Comparison of ENCODE assay signal across 9 cellular contexts in the genomic region with DNA sequence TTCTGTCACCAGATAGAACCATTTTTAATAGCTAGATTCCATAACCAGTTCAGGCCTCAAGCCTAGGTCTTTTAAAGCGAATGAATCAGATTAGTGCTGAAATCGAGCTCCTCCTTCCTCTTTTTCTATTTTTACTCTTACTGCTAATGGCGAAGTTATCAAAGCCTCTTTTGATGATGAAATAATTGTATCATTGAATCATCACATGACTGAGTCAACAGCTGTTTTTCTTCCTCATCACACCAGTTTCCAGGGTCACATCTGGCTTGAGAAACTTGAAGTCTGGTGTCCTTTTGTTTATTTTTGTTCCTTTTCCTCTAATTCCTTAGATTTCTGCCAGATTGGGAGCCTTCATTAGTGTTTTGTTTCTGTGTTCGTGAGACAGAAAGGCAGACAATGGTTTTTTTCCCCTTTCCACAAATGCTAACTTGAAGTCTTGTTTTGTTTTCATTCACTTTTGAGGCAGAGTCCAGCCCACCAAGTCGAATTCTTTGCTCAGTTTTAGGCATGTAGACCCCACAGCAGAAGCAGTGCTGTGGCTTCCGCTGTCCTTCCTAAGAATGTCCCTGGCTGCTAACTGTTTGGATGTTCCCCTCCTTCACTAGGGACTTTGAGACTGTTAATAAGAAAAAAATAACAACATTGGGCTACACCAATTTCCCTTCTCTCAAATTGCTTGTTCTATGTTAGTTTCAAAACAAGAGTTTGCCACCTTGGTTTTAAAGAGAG. TPM values are rescaled to one million over a fixed set of nuclear protein-coding genes. Genes with fewer than 3 reads are reported as not detected.
A peak's percentile ranks its signal among the peaks of the same experiment; 100 is the strongest.
DNase-seq lines count a peak whose midpoint lies in the region; ATAC-seq, FAIRE-seq and TF ChIP-seq lines count a peak whose summit lies in the region.
"Had no signal": no experiment of that assay in that cellular context is flagged by ENCODE, and none has a peak within 500 bp of the region (broad histone marks: within the 10 kb centered on the region; RNA-seq: fewer than 3 reads in every experiment).

No MANE protein-coding gene starts in this region.

- peaks cover 2% of the 10 kb centered on the region for H3K36me3 Mint-ChIP-seq in astrocyte (ENCODE audit: low read depth, unreplicated experiment)

- ATAC-seq in HG02973 (IDR thresholded peaks at IDR 0.05; ENCODE audit: unreplicated experiment) (no peak), GM19467 (IDR thresholded peaks at IDR 0.05; ENCODE audit: unreplicated experiment) (no peak)
- no peak for ATAC-seq in stimulated activated naive CD8-positive, alpha-beta T cell treated with anti-CD3 and anti-CD28 coated beads, Interleukin-15, Interleukin-2, amounts not matched to agents 100 U/mL and 50 U/mL, for 24 hours
- ATAC-seq: effector memory CD8-positive, alpha-beta T cell had no signal

- peak overlapping the region; percentile 42 for H3K4me2 ChIP-seq in astrocyte (ENCODE audit: low read length)

- H3K79me2 ChIP-seq in astrocyte (ENCODE audit: insufficient read depth, low read length) = no peaks in the 10 kb centered on the region

- peak overlapping the region; percentile 16 for H3K9ac ChIP-seq in astrocyte (ENCODE audit: low read length)

- H3K4me1 ChIP-seq in astrocyte (ENCODE audit: insufficient read depth, low read length) (peaks cover 6% of the 10 kb centered on the region), right atrium auricular region (peaks cover 0 to 39% of the 10 kb centered on the region in 2 donors), small intestine (ENCODE audit: control insufficient read depth in 2 of 2, insufficient read depth in 1 of 2, low read depth in 1 of 2, low read length in 1 of 2) (peaks cover 5 to 12% of the 10 kb centered on the region in 2 donors)

- DNase-seq in H4 (ENCODE audit: low spot score) = peak; percentile 44
- peak; percentile 87 for DNase-seq in astrocyte (ENCODE audit: low read depth)
- DNase-seq in right atrium auricular region (ENCODE audit: low spot score) = no peak
- no peak for DNase-seq in small intestine
- DNase-seq in stimulated activated naive CD8-positive, alpha-beta T cell treated with anti-CD3 and anti-CD28 coated beads, Interleukin-15, Interleukin-2, amounts not matched to agents 100 U/mL and 50 U/mL, for 24 hours = no peak
- no peak for DNase-seq in NCI-H146 treated with DMSO at 0.1 percent for 48 hours (lab: John Stamatoyannopoulos, UW; ENCODE audit: unreplicated experiment)
- DNase-seq: effector memory CD8-positive, alpha-beta T cell had no signal

- H3K27me3 Mint-ChIP-seq in astrocyte (ENCODE audit: low read depth, unreplicated experiment) = peaks cover 14% of the 10 kb centered on the region

- peak overlapping the region; percentile 38 for H3K27ac Mint-ChIP-seq in astrocyte (ENCODE audit: unreplicated experiment)
- H3K27ac Mint-ChIP-seq: effector memory CD8-positive, alpha-beta T cell had no signal

- 41 to 69% (median 59%) methylated on average over 6 of the region's 6 CpGs for WGBS in small intestine, 3 donors

- peaks cover 12% of the 10 kb centered on the region for H3K9me3 Mint-ChIP-seq in astrocyte (ENCODE audit: unreplicated experiment)
- H3K9me3 Mint-ChIP-seq: effector memory CD8-positive, alpha-beta T cell had no signal

- FAIRE-seq in astrocyte (lab: Jason Lieb, UNC) (peak; percentile 70), small intestine (lab: Jason Lieb, UNC) (no peak)

- no peak for TF ChIP-seq CTCF in astrocyte (IDR thresholded peaks at IDR 0.05; ENCODE audit: insufficient read depth, low read depth, low read length)
- no peak for TF ChIP-seq CTCF in right atrium auricular region (IDR thresholded peaks at IDR 0.05)

- H2AFZ ChIP-seq in astrocyte (ENCODE audit: low read depth, low read length) = no peak overlapping the region

- H3K36me3 ChIP-seq in astrocyte (ENCODE audit: insufficient read depth, low read length) = no peaks in the 10 kb centered on the region
- H3K36me3 ChIP-seq in right atrium auricular region = no peaks in the 10 kb centered on the region
- H3K36me3 ChIP-seq in small intestine (ENCODE audit: control insufficient read depth in 2 of 2, insufficient read depth in 2 of 2, low read length in 2 of 2) = no peaks in the 10 kb centered on the region

- H3K9me3 ChIP-seq in astrocyte (ENCODE audit: insufficient read depth, low read depth, low read length) (no peaks in the 10 kb centered on the region), right atrium auricular region (no peaks in the 10 kb centered on the region), small intestine (ENCODE audit: control insufficient read depth, low read depth) (no peaks in the 10 kb centered on the region)

- peaks cover 9% of the 10 kb centered on the region for H3K4me1 Mint-ChIP-seq in astrocyte (ENCODE audit: low read depth, unreplicated experiment)

- no peak overlapping the region for H3K4me3 Mint-ChIP-seq in astrocyte (ENCODE audit: unreplicated experiment)
- H3K4me3 Mint-ChIP-seq: effector memory CD8-positive, alpha-beta T cell had no signal

- H3K27me3 ChIP-seq in astrocyte (ENCODE audit: insufficient read depth, low read length) (no peaks in the 10 kb centered on the region), right atrium auricular region (no peaks in the 10 kb centered on the region), small intestine (ENCODE audit: control insufficient read depth in 2 of 2, insufficient read depth in 2 of 2, low read length in 2 of 2) (no peaks in the 10 kb centered on the region)

- H4K20me1 ChIP-seq in astrocyte (ENCODE audit: insufficient read depth, low read length) = no peaks in the 10 kb centered on the region

- H3K4me3 ChIP-seq in astrocyte (ENCODE audit: insufficient read depth, low read depth, low read length) (no peak overlapping the region), right atrium auricular region (no peak overlapping the region), small intestine (ENCODE audit: low read depth in 1 of 2, low read length in 2 of 2) (no peak overlapping the region)

- peak overlapping the region; percentile 62 for H3K27ac ChIP-seq in astrocyte (ENCODE audit: low read depth, low read length)
- peak overlapping the region; percentile 74 to 80 for H3K27ac ChIP-seq in right atrium auricular region
- peak overlapping the region; percentile 14 to 73 for H3K27ac ChIP-seq in small intestine (ENCODE audit: low read depth in 1 of 2, low read length in 1 of 2)

RNA-seq across cellular contexts. Expression of gene FMOD, which starts 51.9 kb away (rescaled TPM):
- total RNA-seq in H4 (2014; rRNA removed; shearing (Covaris generic)) = 0.10 TPM in 1 of 2 replicates, not detected in the other
- total RNA-seq in astrocyte = not detected in 2 replicates
- total RNA-seq in right atrium auricular region = 100 to 1,000 TPM in 1 of 2 donors, 10 to 100 TPM in 1; 34.2 to 122 TPM
- polyA plus RNA-seq in small intestine = 10 to 100 TPM in 1 of 3 donors, 1 to 10 TPM in 1, under 1 TPM in 1; 0.89 to 11.2 (median 5.4) TPM

Comparison
In these comparisons a context has a peak if more than half of its experiments do, and no peak if none do; other contexts are left out.
1. DNase-seq: peak in H4 (single experiment) and astrocyte (single experiment); none in right atrium auricular region (single experiment), small intestine (single experiment), stimulated activated naive CD8-positive, alpha-beta T cell treated with anti-CD3 and anti-CD28 coated beads, Interleukin-15, Interleukin-2, amounts not matched to agents 100 U/mL and 50 U/mL, for 24 hours (single experiment) and NCI-H146 treated with DMSO at 0.1 percent for 48 hours (single experiment).
2. RNA of gene FMOD, which starts 51.9 kb away (total RNA-seq): 34.2 to 122 TPM in right atrium auricular region; 0.10 TPM in H4 and not detected in astrocyte; every median in the first group is over 10 times any median in the second.
3. Peak in every context shown above with its lines, with median percentiles within 50 percentile points of each other: H3K27ac ChIP-seq.